1 cellular context compared by ENCODE assay signal in the genomic region with DNA sequence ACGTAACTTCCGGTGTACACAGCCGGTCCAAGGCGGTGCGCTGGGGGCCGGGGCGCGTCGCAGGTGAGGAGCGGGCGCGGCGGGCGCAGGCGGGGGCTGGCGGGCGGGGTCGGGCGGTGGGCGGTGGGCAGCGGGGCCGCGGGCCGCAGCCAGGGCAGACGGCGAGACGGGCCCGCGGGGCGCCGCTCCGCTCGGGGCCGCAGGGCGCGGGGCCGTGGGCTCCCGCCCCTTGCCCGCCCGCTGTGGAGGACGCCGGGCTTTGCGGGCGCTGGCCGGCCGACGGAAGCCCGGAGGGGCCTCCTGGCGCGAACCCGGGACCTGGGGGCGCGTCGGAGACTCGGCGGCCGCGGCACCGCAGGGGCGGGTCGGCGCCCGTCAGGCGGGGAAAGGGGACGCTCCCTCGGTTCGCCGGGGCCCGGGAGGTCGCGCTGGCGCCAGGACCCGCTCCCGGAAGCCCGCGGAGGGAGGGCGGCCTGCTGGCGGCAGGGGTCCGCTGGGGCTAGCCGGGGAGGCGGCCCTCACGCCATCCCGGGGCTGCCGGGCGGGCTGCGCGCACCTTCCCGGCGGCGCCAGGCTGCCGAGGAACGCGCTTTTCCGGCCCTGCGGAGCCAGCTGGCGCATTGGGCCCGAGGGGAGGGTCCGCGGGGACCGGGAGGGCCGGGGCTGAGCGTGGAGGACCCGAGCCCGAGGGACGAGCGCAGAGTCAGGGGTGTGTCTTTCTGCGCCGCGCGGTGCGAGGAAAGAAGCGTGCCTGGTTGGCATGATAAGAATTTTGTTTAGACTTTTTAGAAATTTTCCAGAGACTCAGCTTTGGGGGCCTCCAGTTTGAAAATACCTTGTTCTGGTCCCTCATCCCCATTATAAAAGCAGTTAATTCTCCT.
A peak's percentile ranks its signal among the peaks of the same experiment; 100 is the strongest.
TF ChIP-seq lines count a peak whose summit lies in the region.

A gene with protein sequence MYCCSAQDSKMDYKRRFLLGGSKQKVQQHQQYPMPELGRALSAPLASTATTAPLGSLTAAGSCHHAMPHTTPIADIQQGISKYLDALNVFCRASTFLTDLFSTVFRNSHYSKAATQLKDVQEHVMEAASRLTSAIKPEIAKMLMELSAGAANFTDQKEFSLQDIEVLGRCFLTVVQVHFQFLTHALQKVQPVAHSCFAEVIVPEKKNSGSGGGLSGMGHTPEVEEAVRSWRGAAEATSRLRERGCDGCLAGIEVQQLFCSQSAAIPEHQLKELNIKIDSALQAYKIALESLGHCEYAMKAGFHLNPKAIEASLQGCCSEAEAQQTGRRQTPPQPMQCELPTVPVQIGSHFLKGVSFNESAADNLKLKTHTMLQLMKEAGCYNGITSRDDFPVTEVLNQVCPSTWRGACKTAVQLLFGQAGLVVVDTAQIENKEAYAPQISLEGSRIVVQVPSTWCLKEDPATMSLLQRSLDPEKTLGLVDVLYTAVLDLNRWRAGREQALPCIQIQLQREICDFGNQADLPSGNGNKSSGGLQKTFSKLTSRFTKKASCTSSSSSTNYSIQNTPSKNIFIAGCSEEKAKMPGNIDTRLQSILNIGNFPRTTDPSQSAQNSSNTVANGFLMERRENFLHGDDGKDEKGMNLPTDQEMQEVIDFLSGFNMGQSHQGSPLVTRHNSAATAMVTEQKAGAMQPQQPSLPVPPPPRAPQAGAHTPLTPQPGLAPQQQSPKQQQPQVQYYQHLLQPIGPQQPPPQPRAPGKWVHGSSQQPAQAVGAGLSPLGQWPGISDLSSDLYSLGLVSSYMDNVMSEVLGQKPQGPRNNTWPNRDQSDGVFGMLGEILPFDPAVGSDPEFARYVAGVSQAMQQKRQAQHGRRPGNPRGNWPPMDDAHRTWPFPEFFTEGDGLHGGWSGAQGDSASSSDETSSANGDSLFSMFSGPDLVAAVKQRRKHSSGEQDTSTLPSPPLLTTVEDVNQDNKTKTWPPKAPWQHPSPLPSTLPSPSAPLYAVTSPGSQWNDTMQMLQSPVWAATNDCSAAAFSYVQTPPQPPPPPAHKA (N-terminal part only) (plus strand): TSS at position 3 of the 881 bp plus-strand sequence. CDS start 45,920 bp downstream, outside the sequence.

TF ChIP-seq in K562, 482 proteins besides CTCF, POLR2A, EP300 and RAD21 (continued from another document and continues in another):
- TF ChIP-seq, protein P1, sequence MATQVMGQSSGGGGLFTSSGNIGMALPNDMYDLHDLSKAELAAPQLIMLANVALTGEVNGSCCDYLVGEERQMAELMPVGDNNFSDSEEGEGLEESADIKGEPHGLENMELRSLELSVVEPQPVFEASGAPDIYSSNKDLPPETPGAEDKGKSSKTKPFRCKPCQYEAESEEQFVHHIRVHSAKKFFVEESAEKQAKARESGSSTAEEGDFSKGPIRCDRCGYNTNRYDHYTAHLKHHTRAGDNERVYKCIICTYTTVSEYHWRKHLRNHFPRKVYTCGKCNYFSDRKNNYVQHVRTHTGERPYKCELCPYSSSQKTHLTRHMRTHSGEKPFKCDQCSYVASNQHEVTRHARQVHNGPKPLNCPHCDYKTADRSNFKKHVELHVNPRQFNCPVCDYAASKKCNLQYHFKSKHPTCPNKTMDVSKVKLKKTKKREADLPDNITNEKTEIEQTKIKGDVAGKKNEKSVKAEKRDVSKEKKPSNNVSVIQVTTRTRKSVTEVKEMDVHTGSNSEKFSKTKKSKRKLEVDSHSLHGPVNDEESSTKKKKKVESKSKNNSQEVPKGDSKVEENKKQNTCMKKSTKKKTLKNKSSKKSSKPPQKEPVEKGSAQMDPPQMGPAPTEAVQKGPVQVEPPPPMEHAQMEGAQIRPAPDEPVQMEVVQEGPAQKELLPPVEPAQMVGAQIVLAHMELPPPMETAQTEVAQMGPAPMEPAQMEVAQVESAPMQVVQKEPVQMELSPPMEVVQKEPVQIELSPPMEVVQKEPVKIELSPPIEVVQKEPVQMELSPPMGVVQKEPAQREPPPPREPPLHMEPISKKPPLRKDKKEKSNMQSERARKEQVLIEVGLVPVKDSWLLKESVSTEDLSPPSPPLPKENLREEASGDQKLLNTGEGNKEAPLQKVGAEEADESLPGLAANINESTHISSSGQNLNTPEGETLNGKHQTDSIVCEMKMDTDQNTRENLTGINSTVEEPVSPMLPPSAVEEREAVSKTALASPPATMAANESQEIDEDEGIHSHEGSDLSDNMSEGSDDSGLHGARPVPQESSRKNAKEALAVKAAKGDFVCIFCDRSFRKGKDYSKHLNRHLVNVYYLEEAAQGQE (CRISPR knock-in tag; IDR thresholded peaks at IDR 0.05; ENCODE audit: low read depth) = 0 out of 2 replicates have a peak, but pooled peaks have one; percentile 58
- TF ChIP-seq NELFE (IDR thresholded peaks at IDR 0.05; ENCODE audit: insufficient read depth, insufficient read length) (no peak), MXI1 (IDR thresholded peaks at IDR 0.05; ENCODE audit: low read depth, low read length) (0 out of 2 replicates have a peak, but pooled peaks have one; percentile 39), ZBTB7A (IDR thresholded peaks at IDR 0.05; ENCODE audit: borderline replicate concordance, control insufficient read depth, low read depth, low read length) (no peak; the same call in 1 of the 2 replicates), CREB1 (IDR thresholded peaks at IDR 0.05) (peak; percentile 75), CREB1 (CRISPR knock-in tag; IDR thresholded peaks at IDR 0.05) (no peak; the same call in 1 of the 2 replicates), KLF13 (tag; IDR thresholded peaks at IDR 0.05; ENCODE audit: borderline replicate concordance, low read depth) (0 out of 2 replicates have a peak, but pooled peaks have one; percentile 26), ARID1B (IDR thresholded peaks at IDR 0.05) (peak; percentile 32; the same call in 1 of the 2 replicates), BACH1 (tag; IDR thresholded peaks at IDR 0.05) (no peak), MEF2A (IDR thresholded peaks at IDR 0.05; ENCODE audit: control insufficient read depth, low read depth, low read length) (no peak), EHMT2 (IDR thresholded peaks at IDR 0.05) (no peak), SRSF3 (IDR thresholded peaks at IDR 0.05; ENCODE audit: insufficient read depth, low read length) (no peak), RBFOX2 (IDR thresholded peaks at IDR 0.05; ENCODE audit: low read depth, low read length) (peak; percentile 72), TRIM24 (IDR thresholded peaks at IDR 0.05) (no peak), GATAD2A (IDR thresholded peaks at IDR 0.05) (no peak), RBBP5 (IDR thresholded peaks at IDR 0.05; ENCODE audit: borderline replicate concordance, insufficient read depth, low read length, poor library complexity, severe bottlenecking) (peak; percentile 93), TAL1 (IDR thresholded peaks at IDR 0.05) (peak; percentile 18; the same call in 1 of the 2 replicates), ZFX (CRISPR knock-in tag; IDR thresholded peaks at IDR 0.05) (peak; percentile 43), CREM (IDR thresholded peaks at IDR 0.05; ENCODE audit: low read depth) (peak; percentile 91)
- TF ChIP-seq, protein P2, sequence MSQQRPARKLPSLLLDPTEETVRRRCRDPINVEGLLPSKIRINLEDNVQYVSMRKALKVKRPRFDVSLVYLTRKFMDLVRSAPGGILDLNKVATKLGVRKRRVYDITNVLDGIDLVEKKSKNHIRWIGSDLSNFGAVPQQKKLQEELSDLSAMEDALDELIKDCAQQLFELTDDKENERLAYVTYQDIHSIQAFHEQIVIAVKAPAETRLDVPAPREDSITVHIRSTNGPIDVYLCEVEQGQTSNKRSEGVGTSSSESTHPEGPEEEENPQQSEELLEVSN (IDR thresholded peaks at IDR 0.05; ENCODE audit: borderline replicate concordance in 1 of 2, extremely low read depth in 1 of 2, insufficient read depth in 1 of 2, insufficient read length in 1 of 2, low read depth in 1 of 2, low read length in 1 of 2, poor library complexity in 1 of 2, severe bottlenecking in 1 of 2) = peak; percentile 9 to 49
- TF ChIP-seq, protein P3, sequence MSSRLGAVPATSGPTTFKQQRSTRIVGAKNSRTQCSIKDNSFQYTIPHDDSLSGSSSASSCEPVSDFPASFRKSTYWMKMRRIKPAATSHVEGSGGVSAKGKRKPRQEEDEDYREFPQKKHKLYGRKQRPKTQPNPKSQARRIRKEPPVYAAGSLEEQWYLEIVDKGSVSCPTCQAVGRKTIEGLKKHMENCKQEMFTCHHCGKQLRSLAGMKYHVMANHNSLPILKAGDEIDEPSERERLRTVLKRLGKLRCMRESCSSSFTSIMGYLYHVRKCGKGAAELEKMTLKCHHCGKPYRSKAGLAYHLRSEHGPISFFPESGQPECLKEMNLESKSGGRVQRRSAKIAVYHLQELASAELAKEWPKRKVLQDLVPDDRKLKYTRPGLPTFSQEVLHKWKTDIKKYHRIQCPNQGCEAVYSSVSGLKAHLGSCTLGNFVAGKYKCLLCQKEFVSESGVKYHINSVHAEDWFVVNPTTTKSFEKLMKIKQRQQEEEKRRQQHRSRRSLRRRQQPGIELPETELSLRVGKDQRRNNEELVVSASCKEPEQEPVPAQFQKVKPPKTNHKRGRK (tag; IDR thresholded peaks at IDR 0.05) = no peak
- TF ChIP-seq, protein P4, sequence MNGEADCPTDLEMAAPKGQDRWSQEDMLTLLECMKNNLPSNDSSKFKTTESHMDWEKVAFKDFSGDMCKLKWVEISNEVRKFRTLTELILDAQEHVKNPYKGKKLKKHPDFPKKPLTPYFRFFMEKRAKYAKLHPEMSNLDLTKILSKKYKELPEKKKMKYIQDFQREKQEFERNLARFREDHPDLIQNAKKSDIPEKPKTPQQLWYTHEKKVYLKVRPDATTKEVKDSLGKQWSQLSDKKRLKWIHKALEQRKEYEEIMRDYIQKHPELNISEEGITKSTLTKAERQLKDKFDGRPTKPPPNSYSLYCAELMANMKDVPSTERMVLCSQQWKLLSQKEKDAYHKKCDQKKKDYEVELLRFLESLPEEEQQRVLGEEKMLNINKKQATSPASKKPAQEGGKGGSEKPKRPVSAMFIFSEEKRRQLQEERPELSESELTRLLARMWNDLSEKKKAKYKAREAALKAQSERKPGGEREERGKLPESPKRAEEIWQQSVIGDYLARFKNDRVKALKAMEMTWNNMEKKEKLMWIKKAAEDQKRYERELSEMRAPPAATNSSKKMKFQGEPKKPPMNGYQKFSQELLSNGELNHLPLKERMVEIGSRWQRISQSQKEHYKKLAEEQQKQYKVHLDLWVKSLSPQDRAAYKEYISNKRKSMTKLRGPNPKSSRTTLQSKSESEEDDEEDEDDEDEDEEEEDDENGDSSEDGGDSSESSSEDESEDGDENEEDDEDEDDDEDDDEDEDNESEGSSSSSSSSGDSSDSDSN (IDR thresholded peaks at IDR 0.05; ENCODE audit: borderline replicate concordance in 1 of 2, low read depth in 2 of 2, low read length in 2 of 2) = peak in 1 of 2 experiments; percentile 77; a peak in 2 of 4 replicates
- TF ChIP-seq, protein P5, sequence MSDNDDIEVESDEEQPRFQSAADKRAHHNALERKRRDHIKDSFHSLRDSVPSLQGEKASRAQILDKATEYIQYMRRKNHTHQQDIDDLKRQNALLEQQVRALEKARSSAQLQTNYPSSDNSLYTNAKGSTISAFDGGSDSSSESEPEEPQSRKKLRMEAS (CRISPR knock-in tag; IDR thresholded peaks at IDR 0.05) = 0 out of 2 replicates have a peak, but pooled peaks have one; percentile 48
- TF ChIP-seq, protein P6, sequence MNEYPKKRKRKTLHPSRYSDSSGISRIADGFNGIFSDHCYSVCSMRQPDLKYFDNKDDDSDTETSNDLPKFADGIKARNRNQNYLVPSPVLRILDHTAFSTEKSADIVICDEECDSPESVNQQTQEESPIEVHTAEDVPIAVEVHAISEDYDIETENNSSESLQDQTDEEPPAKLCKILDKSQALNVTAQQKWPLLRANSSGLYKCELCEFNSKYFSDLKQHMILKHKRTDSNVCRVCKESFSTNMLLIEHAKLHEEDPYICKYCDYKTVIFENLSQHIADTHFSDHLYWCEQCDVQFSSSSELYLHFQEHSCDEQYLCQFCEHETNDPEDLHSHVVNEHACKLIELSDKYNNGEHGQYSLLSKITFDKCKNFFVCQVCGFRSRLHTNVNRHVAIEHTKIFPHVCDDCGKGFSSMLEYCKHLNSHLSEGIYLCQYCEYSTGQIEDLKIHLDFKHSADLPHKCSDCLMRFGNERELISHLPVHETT (CRISPR knock-in tag; conservative IDR thresholded peaks at IDR 0.05 in 1 of 2, IDR thresholded peaks at IDR 0.05 in 1 of 2) = peak in 1 of 2 experiments; percentile 32; a peak in 2 of 4 replicates
- TF ChIP-seq, protein P7, sequence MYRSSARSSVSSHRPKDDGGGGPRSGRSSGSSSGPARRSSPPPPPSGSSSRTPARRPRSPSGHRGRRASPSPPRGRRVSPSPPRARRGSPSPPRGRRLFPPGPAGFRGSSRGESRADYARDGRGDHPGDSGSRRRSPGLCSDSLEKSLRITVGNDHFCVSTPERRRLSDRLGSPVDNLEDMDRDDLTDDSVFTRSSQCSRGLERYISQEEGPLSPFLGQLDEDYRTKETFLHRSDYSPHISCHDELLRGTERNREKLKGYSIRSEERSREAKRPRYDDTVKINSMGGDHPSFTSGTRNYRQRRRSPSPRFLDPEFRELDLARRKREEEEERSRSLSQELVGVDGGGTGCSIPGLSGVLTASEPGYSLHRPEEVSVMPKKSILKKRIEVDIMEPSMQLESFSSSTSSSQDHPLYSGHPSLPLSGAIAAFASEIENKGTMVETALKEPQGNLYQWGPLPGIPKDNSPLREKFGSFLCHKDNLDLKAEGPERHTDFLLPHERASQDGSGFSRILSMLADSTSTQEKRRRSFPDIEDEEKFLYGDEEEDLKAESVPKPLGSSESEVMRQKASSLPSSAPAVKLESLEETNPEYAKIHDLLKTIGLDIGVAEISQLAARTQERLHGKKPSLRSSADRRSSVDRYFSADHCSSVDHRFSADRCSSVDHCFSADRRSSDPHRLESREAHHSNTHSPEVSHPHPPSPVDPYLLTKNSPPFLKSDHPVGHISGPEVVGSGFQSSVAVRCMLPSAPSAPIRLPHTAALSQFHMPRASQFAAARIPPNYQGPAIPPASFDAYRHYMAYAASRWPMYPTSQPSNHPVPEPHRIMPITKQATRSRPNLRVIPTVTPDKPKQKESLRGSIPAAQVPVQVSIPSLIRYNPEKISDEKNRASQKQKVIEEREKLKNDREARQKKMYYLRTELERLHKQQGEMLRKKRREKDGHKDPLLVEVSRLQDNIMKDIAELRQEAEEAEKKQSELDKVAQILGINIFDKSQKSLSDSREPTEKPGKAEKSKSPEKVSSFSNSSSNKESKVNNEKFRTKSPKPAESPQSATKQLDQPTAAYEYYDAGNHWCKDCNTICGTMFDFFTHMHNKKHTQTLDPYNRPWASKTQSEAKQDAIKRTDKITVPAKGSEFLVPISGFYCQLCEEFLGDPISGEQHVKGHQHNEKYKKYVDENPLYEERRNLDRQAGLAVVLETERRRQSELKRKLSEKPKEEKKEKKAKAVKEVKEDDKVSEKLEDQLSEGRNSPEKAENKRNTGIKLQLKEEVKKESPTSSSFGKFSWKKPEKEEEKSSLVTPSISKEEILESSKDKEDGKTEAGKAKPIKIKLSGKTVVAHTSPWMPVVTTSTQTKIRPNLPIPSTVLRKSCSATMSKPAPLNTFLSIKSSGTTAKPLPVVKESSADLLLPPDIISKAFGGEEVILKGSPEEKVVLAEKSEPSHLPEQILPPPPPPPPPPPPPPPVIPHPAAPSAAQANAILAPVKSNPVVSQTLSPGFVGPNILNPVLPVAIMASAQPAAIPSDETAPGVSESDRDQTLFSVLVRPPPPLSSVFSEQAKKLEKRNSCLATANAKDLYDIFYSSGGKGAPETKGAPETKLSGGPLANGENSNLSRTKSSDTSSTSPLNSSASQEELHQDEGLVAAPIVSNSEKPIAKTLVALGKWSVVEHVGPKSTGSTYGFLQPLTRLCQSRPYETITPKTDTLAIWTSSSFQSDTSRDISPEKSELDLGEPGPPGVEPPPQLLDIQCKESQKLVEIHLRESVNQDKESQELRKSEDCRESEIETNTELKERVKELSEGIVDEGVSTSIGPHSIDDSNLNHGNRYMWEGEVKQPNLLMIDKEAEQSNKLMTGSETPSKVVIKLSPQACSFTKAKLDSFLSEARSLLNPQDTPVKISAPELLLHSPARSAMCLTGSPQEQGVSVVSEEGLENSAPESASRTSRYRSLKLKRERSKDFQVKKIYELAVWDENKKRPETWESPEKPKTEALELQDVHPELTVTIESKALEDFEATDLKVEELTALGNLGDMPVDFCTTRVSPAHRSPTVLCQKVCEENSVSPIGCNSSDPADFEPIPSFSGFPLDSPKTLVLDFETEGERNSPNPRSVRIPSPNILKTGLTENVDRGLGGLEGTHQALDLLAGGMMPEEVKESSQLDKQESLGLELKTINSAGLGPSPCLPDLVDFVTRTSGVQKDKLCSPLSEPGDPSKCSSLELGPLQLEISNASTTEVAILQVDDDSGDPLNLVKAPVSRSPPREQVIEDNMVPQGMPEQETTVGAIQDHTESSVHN (IDR thresholded peaks at IDR 0.05; ENCODE audit: borderline replicate concordance in 1 of 2, low read depth in 1 of 2) = no peak
